Comparison of ENCODE assay signal across 17 cellular contexts in genomic region chr6:33069021-33069738, GRCh38. TPM values are rescaled to one million over a fixed set of nuclear protein-coding genes. Genes with fewer than 3 reads are reported as not detected.
DNase-seq lines count a peak whose midpoint lies in the region; ATAC-seq and TF ChIP-seq lines count a peak whose summit lies in the region.
"Had no signal": no experiment of that assay in that cellular context is flagged by ENCODE, and none has a peak within 500 bp of the region (broad histone marks: within the 10 kb centered on the region; RNA-seq: fewer than 3 reads in every experiment).

No MANE protein-coding gene starts in this region.

- H3K9me3 ChIP-seq in gastrocnemius medialis, result no peaks in the 10 kb centered on the region
- H3K9me3 ChIP-seq: BE2C had no signal

- no peak overlapping the region for H3K27ac ChIP-seq in dorsolateral prefrontal cortex
- no peak overlapping the region for H3K27ac ChIP-seq in gastrocnemius medialis

- H3K27me3 Mint-ChIP-seq in IgD-negative memory B cell, result no peaks in the 10 kb centered on the region
- no peaks in the 10 kb centered on the region for H3K27me3 Mint-ChIP-seq in dendritic cell treated with granulocyte-macrophage colony-stimulating factor and Interleukin-4, amounts not matched to agents 40 ng/mL and 50 ng/mL, for 4 days
- H3K27me3 Mint-ChIP-seq in stimulated activated memory B cell treated with anti-CD40 and anti-IgM and Interleukin-4, amounts not matched to agents 10 μg/mL and 1 μg/mL and 100 μg/mL, for 72 hours, result no peaks in the 10 kb centered on the region
- H3K27me3 Mint-ChIP-seq in T-cell, result no peaks in the 10 kb centered on the region

- TF ChIP-seq CTCF in GM12872 (IDR thresholded peaks at IDR 0.05; ENCODE audit: insufficient read depth, low read depth, low read length), result peak; percentile 33; the same call in 2 of the 3 replicates
- TF ChIP-seq CTCF in dorsolateral prefrontal cortex (IDR thresholded peaks at IDR 0.05 in 54 of 56, conservative IDR thresholded peaks at IDR 0.05 in 2 of 56; ENCODE audit: low read depth in 1 of 56, partially characterized antibody in 56 of 56), result no peak
- no peak for TF ChIP-seq CTCF in gastrocnemius medialis (IDR thresholded peaks at IDR 0.05 in 4 of 5, conservative IDR thresholded peaks at IDR 0.05 in 1 of 5)

- no peak for ATAC-seq in stimulated activated memory B cell treated with anti-CD40 and anti-IgM and Interleukin-4, amounts not matched to agents 10 μg/mL and 1 μg/mL and 100 μg/mL, for 72 hours
- ATAC-seq in T-cell (replicated peaks in 1 of 4), result no peak
- ATAC-seq in gastrocnemius medialis, result no peak
- ATAC-seq: PC-3 had no signal

- CTCF ChIA-PET in T-cell (lab: Charles Lee), result no interaction called here

- H3K36me3 ChIP-seq in gastrocnemius medialis, result no peaks in the 10 kb centered on the region
- H3K36me3 ChIP-seq: BE2C had no signal

- H3K4me3 Mint-ChIP-seq in IgD-negative memory B cell (peak overlapping the region in 3 of 4 donors; percentile 82 to 98 (median 95)), T-cell (no peak overlapping the region)
- H3K4me3 Mint-ChIP-seq in dendritic cell treated with granulocyte-macrophage colony-stimulating factor and Interleukin-4, amounts not matched to agents 40 ng/mL and 50 ng/mL, for 4 days, result peak overlapping the region; percentile 95
- H3K4me3 Mint-ChIP-seq in stimulated activated memory B cell treated with anti-CD40 and anti-IgM and Interleukin-4, amounts not matched to agents 10 μg/mL and 1 μg/mL and 100 μg/mL, for 72 hours, result peak overlapping the region; percentile 99

- H3K4me3 ChIP-seq in dorsolateral prefrontal cortex, result no peak overlapping the region
- no peak overlapping the region for H3K4me3 ChIP-seq in gastrocnemius medialis

- no peak for TF ChIP-seq POLR2A in gastrocnemius medialis (IDR thresholded peaks at IDR 0.05)

- H3K9me3 Mint-ChIP-seq in IgD-negative memory B cell (peaks cover 0 to 11% (median 0%) of the 10 kb centered on the region in 3 donors), T-cell (no peaks in the 10 kb centered on the region)
- H3K9me3 Mint-ChIP-seq in dendritic cell treated with granulocyte-macrophage colony-stimulating factor and Interleukin-4, amounts not matched to agents 40 ng/mL and 50 ng/mL, for 4 days, result no peaks in the 10 kb centered on the region
- peaks cover 10% of the 10 kb centered on the region for H3K9me3 Mint-ChIP-seq in stimulated activated memory B cell treated with anti-CD40 and anti-IgM and Interleukin-4, amounts not matched to agents 10 μg/mL and 1 μg/mL and 100 μg/mL, for 72 hours

- in situ Hi-C loops in gastrocnemius medialis (cut with MboI; ENCODE audit: low sequenced_read_pairs in 4 of 4), result no loop called here

- H3K36me3 Mint-ChIP-seq in IgD-negative memory B cell, result peaks cover 56% of the 10 kb centered on the region
- peaks cover 96% of the 10 kb centered on the region for H3K36me3 Mint-ChIP-seq in dendritic cell treated with granulocyte-macrophage colony-stimulating factor and Interleukin-4, amounts not matched to agents 40 ng/mL and 50 ng/mL, for 4 days (ENCODE audit: low read depth)
- H3K36me3 Mint-ChIP-seq in stimulated activated memory B cell treated with anti-CD40 and anti-IgM and Interleukin-4, amounts not matched to agents 10 μg/mL and 1 μg/mL and 100 μg/mL, for 72 hours, result peaks cover 90% of the 10 kb centered on the region
- peaks cover 18% of the 10 kb centered on the region for H3K36me3 Mint-ChIP-seq in T-cell

- H3K27me3 ChIP-seq in dorsolateral prefrontal cortex (no peaks in the 10 kb centered on the region), gastrocnemius medialis (no peaks in the 10 kb centered on the region)

- intact Hi-C loops in dendritic cell treated with granulocyte-macrophage colony-stimulating factor and Interleukin-4, amounts not matched to agents 40 ng/mL and 50 ng/mL, for 4 days (cut with micrococcal nuclease), result no loop called here
- intact Hi-C loops in dorsolateral prefrontal cortex (cut with DNase I) (no loop called here), gastrocnemius medialis (cut with DNase I; ENCODE audit: low total_unique reads) (no loop called here)

- POLR2A ChIA-PET in T-cell (lab: Charles Lee), result no interaction called here

- H3K4me1 Mint-ChIP-seq in IgD-negative memory B cell (peaks cover 22 to 51% (median 46%) of the 10 kb centered on the region in 3 donors), T-cell (peaks cover 24% of the 10 kb centered on the region in 3 donors)
- H3K4me1 Mint-ChIP-seq in dendritic cell treated with granulocyte-macrophage colony-stimulating factor and Interleukin-4, amounts not matched to agents 40 ng/mL and 50 ng/mL, for 4 days (ENCODE audit: low read depth), result peaks cover 55% of the 10 kb centered on the region
- H3K4me1 Mint-ChIP-seq in stimulated activated memory B cell treated with anti-CD40 and anti-IgM and Interleukin-4, amounts not matched to agents 10 μg/mL and 1 μg/mL and 100 μg/mL, for 72 hours, result peaks cover 61% of the 10 kb centered on the region

- DNase-seq in T-cell (no peak), dorsolateral prefrontal cortex (no peak), gastrocnemius medialis (no peak)
- DNase-seq: BE2C; CD8-positive, alpha-beta memory T cell; EL; KBM-7; NCI-H1092; NCI-H2227 treated with DMSO at 0.1 percent for 48 hours; NCI-H526; PC-3 had no signal

- H3K27ac Mint-ChIP-seq in IgD-negative memory B cell (peak overlapping the region; percentile 16 to 97 (median 80)), T-cell (no peak overlapping the region)
- peak overlapping the region; percentile 97 for H3K27ac Mint-ChIP-seq in dendritic cell treated with granulocyte-macrophage colony-stimulating factor and Interleukin-4, amounts not matched to agents 40 ng/mL and 50 ng/mL, for 4 days
- peak overlapping the region; percentile 94 for H3K27ac Mint-ChIP-seq in stimulated activated memory B cell treated with anti-CD40 and anti-IgM and Interleukin-4, amounts not matched to agents 10 μg/mL and 1 μg/mL and 100 μg/mL, for 72 hours

- H3K4me1 ChIP-seq in gastrocnemius medialis, result no peaks in the 10 kb centered on the region
- H3K4me1 ChIP-seq: BE2C had no signal

RNA-seq across cellular contexts. Expression of gene HLA-DPA1, which starts 4.3 kb away (rescaled TPM):
- 2,568 TPM for polyA plus RNA-seq in IgD-negative memory B cell
- total RNA-seq in T-cell (10 to 100 TPM; 29.6 to 68.4 (median 35.9) TPM), dorsolateral prefrontal cortex (100 to 1,000 TPM in 2 of 120 experiments, 10 to 100 TPM in 115, 1 to 10 TPM in 3; 5.9 to 107 (median 35.2) TPM), gastrocnemius medialis (10 to 100 TPM in 3 of 4 donors, 1 to 10 TPM in 1; 6.8 to 51.8 (median 23.4) TPM)
- total RNA-seq: PC-3 had no signal

RNA-seq across cellular contexts. Expression of gene HLA-DPB1, which starts 6.6 kb away (rescaled TPM):
- 2,247 TPM for polyA plus RNA-seq in IgD-negative memory B cell
- total RNA-seq in T-cell (10 to 100 TPM; 41.2 to 78.9 (median 58.4) TPM), dorsolateral prefrontal cortex (10 to 100 TPM; 14.1 to 88.3 (median 30.5) TPM), gastrocnemius medialis (10 to 100 TPM; 16.7 to 52.1 (median 23.5) TPM)
- total RNA-seq: M059J, PC-3 had no signal

RNA-seq across cellular contexts. Expression of gene HLA-DOA, which starts 59.8 kb away (rescaled TPM):
- 363 TPM for polyA plus RNA-seq in IgD-negative memory B cell
- total RNA-seq in T-cell (10 to 100 TPM in 3 of 5 donors, 1 to 10 TPM in 2; 6.1 to 17.0 (median 13.4) TPM), dorsolateral prefrontal cortex (1 to 10 TPM in 118 of 120 experiments, under 1 TPM in 2; 0.64 to 9.6 (median 3.2) TPM), gastrocnemius medialis (1 to 10 TPM in 2 of 4 donors, under 1 TPM in 2; 0.20 to 2.9 (median 0.86) TPM)
- total RNA-seq: HT1080, M059J, PC-3 had no signal

Comparison
In these comparisons a context has a peak if more than half of its experiments do, and no peak if none do; other contexts are left out.
1. H3K27ac Mint-ChIP-seq: peak in IgD-negative memory B cell (3 of 3), dendritic cell treated with granulocyte-macrophage colony-stimulating factor and Interleukin-4, amounts not matched to agents 40 ng/mL and 50 ng/mL, for 4 days (single experiment) and stimulated activated memory B cell treated with anti-CD40 and anti-IgM and Interleukin-4, amounts not matched to agents 10 μg/mL and 1 μg/mL and 100 μg/mL, for 72 hours (single experiment); none in T-cell (0 of 2).
2. H3K4me3 Mint-ChIP-seq: peak in IgD-negative memory B cell (3 of 4), dendritic cell treated with granulocyte-macrophage colony-stimulating factor and Interleukin-4, amounts not matched to agents 40 ng/mL and 50 ng/mL, for 4 days (single experiment) and stimulated activated memory B cell treated with anti-CD40 and anti-IgM and Interleukin-4, amounts not matched to agents 10 μg/mL and 1 μg/mL and 100 μg/mL, for 72 hours (single experiment); none in T-cell (0 of 3).